ENCODE assay signal across 24 cellular contexts in the genomic region with DNA sequence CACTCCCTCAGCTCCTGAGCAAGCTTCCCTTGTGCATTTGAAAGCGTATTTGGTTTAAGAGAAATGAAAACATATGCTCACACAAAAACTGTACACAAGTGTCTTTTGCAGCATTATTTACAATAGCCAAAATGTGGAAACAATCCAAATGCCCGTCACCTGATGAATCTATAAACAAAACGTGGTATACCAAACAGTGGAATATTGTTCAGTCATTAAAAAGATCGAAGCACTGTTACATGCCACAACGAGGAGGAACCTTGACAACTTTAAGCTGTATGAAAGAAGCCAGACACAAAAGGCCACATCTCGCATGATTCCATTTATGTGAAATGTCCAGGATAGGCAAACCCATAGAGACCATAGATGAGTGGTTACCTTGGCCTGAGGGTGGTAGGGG.
"Had no signal": no experiment of that assay in that cellular context is flagged by ENCODE, and none has a peak within 500 bp of the region (broad histone marks: within the 10 kb centered on the region; RNA-seq: fewer than 3 reads in every experiment).

No MANE protein-coding gene starts in this region.

- H3K27ac Mint-ChIP-seq: activated CD4-positive, alpha-beta memory T cell treated with anti-CD3 and anti-CD28 coated beads for 36 hours; activated CD4-positive, alpha-beta T cell treated with anti-CD3 and anti-CD28 coated beads, Interleukin-2, amount 10 ng/mL, durations not matched to agents 7 days and 5 days; activated naive CD4-positive, alpha-beta T cell treated with anti-CD3 and anti-CD28 coated beads, Interleukin-2, amount 50 U/mL, for 72 hours; activated naive CD8-positive, alpha-beta T cell treated with anti-CD3 and anti-CD28 coated beads, Interleukin-2, amount 50 U/mL, for 24 hours had no signal

- H3K27me3 Mint-ChIP-seq: activated CD4-positive, alpha-beta memory T cell treated with anti-CD3 and anti-CD28 coated beads for 36 hours; activated CD4-positive, alpha-beta T cell treated with anti-CD3 and anti-CD28 coated beads, Interleukin-2, amount 10 ng/mL, durations not matched to agents 7 days and 5 days had no signal

- DNase-seq: activated CD4-positive, alpha-beta memory T cell treated with anti-CD3 and anti-CD28 coated beads for 36 hours; activated CD4-positive, alpha-beta T cell treated with anti-CD3 and anti-CD28 coated beads, Interleukin-2, amount 10 ng/mL, durations not matched to agents 7 days and 5 days; activated CD4-positive, CD25-positive, alpha-beta regulatory T cell; activated CD8-positive, alpha-beta memory T cell treated with anti-CD3 and anti-CD28 coated beads for 24 hours; activated effector memory CD4-positive, alpha-beta T cell treated with anti-CD3 and anti-CD28 coated beads, Interleukin-2, amount 50 U/mL, for 16 hours; activated naive CD4-positive, alpha-beta T cell treated with Interleukin-2 at 50 U/mL for 16 hours; activated naive CD8-positive, alpha-beta T cell treated with anti-CD3 and anti-CD28 coated beads, Interleukin-2, amount 50 U/mL, for 24 hours; activated T-cell treated with anti-CD3 and anti-CD28 coated beads, Interleukin-2, amount 50 U/mL, for 4 hours; amniotic stem cell; body of pancreas; Kasumi-1; NCI-H1105 treated with DMSO at 0.1 percent for 48 hours; NCI-H1436 treated with DMSO at 0.1 percent for 48 hours; NCI-H187; NCI-H2081 treated with DMSO at 0.1 percent for 48 hours; NCI-H446; NCI-H524; NCI-H82; T-helper 1 cell had no signal

- H3K4me1 Mint-ChIP-seq: central memory CD8-positive, alpha-beta T cell had no signal

- H3K4me1 ChIP-seq: ascending aorta had no signal

- ATAC-seq: activated naive CD4-positive, alpha-beta T cell treated with anti-CD3 and anti-CD28 coated beads, Interleukin-2, amount 50 U/mL, for 72 hours; activated naive CD8-positive, alpha-beta T cell treated with anti-CD3 and anti-CD28 coated beads, Interleukin-2, amount 50 U/mL, for 24 hours; activated T-cell treated with anti-CD3 and anti-CD28 coated beads, Interleukin-2, amount 50 U/mL, for 4 hours; body of pancreas had no signal

- H3K36me3 Mint-ChIP-seq: activated CD4-positive, alpha-beta memory T cell treated with anti-CD3 and anti-CD28 coated beads for 36 hours had no signal

- H3K36me3 ChIP-seq: ascending aorta had no signal

- H3K4me3 Mint-ChIP-seq: activated CD4-positive, alpha-beta memory T cell treated with anti-CD3 and anti-CD28 coated beads for 36 hours; activated CD4-positive, alpha-beta T cell treated with anti-CD3 and anti-CD28 coated beads, Interleukin-2, amount 10 ng/mL, durations not matched to agents 7 days and 5 days; activated naive CD8-positive, alpha-beta T cell treated with anti-CD3 and anti-CD28 coated beads, Interleukin-2, amount 50 U/mL, for 24 hours; activated T-cell treated with anti-CD3 and anti-CD28 coated beads, Interleukin-2, amount 50 U/mL, for 4 hours; central memory CD8-positive, alpha-beta T cell had no signal

- H3K4me3 ChIP-seq: ascending aorta, body of pancreas, SK-N-MC had no signal

- H3K27me3 ChIP-seq: ascending aorta, body of pancreas had no signal

- H3K27ac ChIP-seq: ascending aorta, body of pancreas, SK-N-MC, VCaP had no signal

- H3K9me3 ChIP-seq: ascending aorta, body of pancreas had no signal

- H3K9me3 Mint-ChIP-seq: activated CD4-positive, alpha-beta memory T cell treated with anti-CD3 and anti-CD28 coated beads for 36 hours; activated CD4-positive, alpha-beta T cell treated with anti-CD3 and anti-CD28 coated beads, Interleukin-2, amount 10 ng/mL, durations not matched to agents 7 days and 5 days; activated naive CD4-positive, alpha-beta T cell treated with anti-CD3 and anti-CD28 coated beads, Interleukin-2, amount 50 U/mL, for 72 hours; activated naive CD8-positive, alpha-beta T cell treated with anti-CD3 and anti-CD28 coated beads, Interleukin-2, amount 50 U/mL, for 24 hours; activated T-cell treated with anti-CD3 and anti-CD28 coated beads, Interleukin-2, amount 50 U/mL, for 4 hours; central memory CD8-positive, alpha-beta T cell had no signal
